17 cellular contexts compared by ENCODE assay signal in genomic region chr1:236982380-236982779, GRCh38. TPM values are rescaled to one million over a fixed set of nuclear protein-coding genes. Genes with fewer than 3 reads are reported as not detected.
DNase-seq lines count a peak whose midpoint lies in the region; ATAC-seq and TF ChIP-seq lines count a peak whose summit lies in the region.
"Had no signal": no experiment of that assay in that cellular context is flagged by ENCODE, and none has a peak within 500 bp of the region (broad histone marks: within the 10 kb centered on the region; RNA-seq: fewer than 3 reads in every experiment).

No MANE protein-coding gene starts in this region.

- DNase-seq in DMS 273 (lab: John Stamatoyannopoulos, UW; ENCODE audit: unreplicated experiment) (peak; percentile 77), cerebellar cortex (ENCODE audit: low spot score) (peak; percentile 78), left ventricle myocardium inferior (no peak), substantia nigra (lab: John Stamatoyannopoulos, UW) (no peak), left colon (no peak)
- DNase-seq: NCI-H1048, NCI-H146, NCI-H446, NCI-H774, SIG-M5 had no signal

- CTCF ChIA-PET in HEK293 (lab: Yijun Ruan, JAX): interaction anchor here (0.6 to 1.3 kb wide), 3 partner anchors 15 to 364 kb away, joined by 3 to 4 read pairs (median 3); no protein-coding TSS in a partner anchor

- no peaks in the 10 kb centered on the region for H3K36me3 ChIP-seq in HEK293 (ENCODE audit: control insufficient read depth in 2 of 2, insufficient read depth in 1 of 2, low read length in 2 of 2)
- H3K36me3 ChIP-seq in left ventricle myocardium inferior: no peaks in the 10 kb centered on the region

- H3K4me3 ChIP-seq in HEK293 (ENCODE audit: low read depth, low read length) (no peak overlapping the region), left ventricle myocardium inferior (no peak overlapping the region)

- no peaks in the 10 kb centered on the region for H3K27me3 ChIP-seq in left ventricle myocardium inferior (ENCODE audit: low read depth)

- ATAC-seq in GM18861 (IDR thresholded peaks at IDR 0.05; ENCODE audit: unreplicated experiment) (no peak), left colon (no peak)
- ATAC-seq: Panc1 had no signal

- intact Hi-C loops in left ventricle myocardium inferior (cut with micrococcal nuclease): no loop called here
- intact Hi-C loops in left colon (cut with DNase I, micrococcal nuclease): no loop called here

- POLR2A ChIA-PET in HEK293 (lab: Yijun Ruan, JAX): interaction anchor here (0.8 kb wide), 1 partner anchor 87 kb away, joined by 3 read pairs; no protein-coding TSS in a partner anchor

- H3K27ac ChIP-seq in HEK293 (ENCODE audit: extremely low read depth, low read depth, low read length) (no peak overlapping the region), left ventricle myocardium inferior (replicated peaks) (peak overlapping the region; percentile 84), substantia nigra (ENCODE audit: low read depth, low read length, poor library complexity, severe bottlenecking) (no peak overlapping the region)
- H3K27ac ChIP-seq: KMS-11 had no signal

- H3K9me3 ChIP-seq in HEK293 (ENCODE audit: control insufficient read depth, insufficient read depth, low read depth, low read length) (no peaks in the 10 kb centered on the region), left ventricle myocardium inferior (replicated peaks) (no peaks in the 10 kb centered on the region)

- no peaks in the 10 kb centered on the region for H3K4me1 ChIP-seq in HEK293 (ENCODE audit: control insufficient read depth, insufficient read depth, low read length)
- H3K4me1 ChIP-seq in left ventricle myocardium inferior: peaks cover 48% of the 10 kb centered on the region

- no peak for TF ChIP-seq CTCF in HEK293 (tag by site-specific recombination; IDR thresholded peaks at IDR 0.05)
- no peak for TF ChIP-seq CTCF in left ventricle myocardium inferior (IDR thresholded peaks at IDR 0.05; ENCODE audit: borderline replicate concordance)

TF ChIP-seq in HEK293, 187 proteins besides CTCF, POLR2A, EP300 and RAD21:
- no peak for TF ChIP-seq MYNN (tag by site-specific recombination; IDR thresholded peaks at IDR 0.05; ENCODE audit: borderline replicate concordance)
- no peak for TF ChIP-seq ZNF473 (tag by site-specific recombination; IDR thresholded peaks at IDR 0.05)
- no peak for TF ChIP-seq ZNF561 (tag by site-specific recombination; IDR thresholded peaks at IDR 0.05; ENCODE audit: borderline replicate concordance)
- no peak for TF ChIP-seq ZNF184 (tag by site-specific recombination; IDR thresholded peaks at IDR 0.05)
- no peak for TF ChIP-seq OSR2 (tag by site-specific recombination; IDR thresholded peaks at IDR 0.05)
- peak; percentile 52; the same call in 1 of the 2 replicates for TF ChIP-seq SCRT2 (tag by site-specific recombination; IDR thresholded peaks at IDR 0.05)

RNA-seq across cellular contexts. Expression of gene MT1HL1, which starts 21.9 kb away (rescaled TPM):
- total RNA-seq in left ventricle myocardium inferior (not detected), left colon (not detected)
- total RNA-seq: A673, H4, M059J had no signal

RNA-seq across cellular contexts. Expression of gene RYR2, which starts 59.6 kb away (rescaled TPM):
- total RNA-seq in left ventricle myocardium inferior (783 TPM), left colon (under 1 TPM; 0.18 to 0.45 TPM)

Comparison
In these comparisons a context has a peak if more than half of its experiments do, and no peak if none do; other contexts are left out.
1. DNase-seq: peak in DMS 273 (single experiment) and cerebellar cortex (single experiment); none in left ventricle myocardium inferior (single experiment), substantia nigra (0 of 49) and left colon (0 of 2).
2. RNA of gene RYR2, which starts 59.6 kb away (total RNA-seq): 783 TPM in left ventricle myocardium inferior (single experiment); 0.18 to 0.45 TPM in left colon; every median in the first group is over 100 times any median in the second.